28 cellular contexts compared by ENCODE assay signal in genomic region chr1:207887542-207887941, GRCh38. TPM values are rescaled to one million over a fixed set of nuclear protein-coding genes. Genes with fewer than 3 reads are reported as not detected.
DNase-seq lines count a peak whose midpoint lies in the region; ATAC-seq, FAIRE-seq and TF ChIP-seq lines count a peak whose summit lies in the region.
"Had no signal": no experiment of that assay in that cellular context is flagged by ENCODE, and none has a peak within 500 bp of the region (broad histone marks: within the 10 kb centered on the region; RNA-seq: fewer than 3 reads in every experiment).

No MANE protein-coding gene starts in this region.

- H3K4me3 ChIP-seq in IMR-90 (ENCODE audit: insufficient read depth, low read depth, low read length), result no peak overlapping the region
- H3K4me3 ChIP-seq in H1 (ENCODE audit: extremely low read depth in 1 of 4, insufficient read depth in 2 of 4, low read depth in 3 of 4, low read length in 4 of 4), result no peak overlapping the region
- H3K4me3 ChIP-seq in mesendoderm (ENCODE audit: low read length), result no peak overlapping the region
- no peak overlapping the region for H3K4me3 ChIP-seq in tibial artery
- no peak overlapping the region for H3K4me3 ChIP-seq in Karpas-422 (ENCODE audit: low read length)
- H3K4me3 ChIP-seq: prostate gland had no signal

- TF ChIP-seq POLR2A in IMR-90 (IDR thresholded peaks at IDR 0.05; ENCODE audit: low read depth, low read length), result no peak
- TF ChIP-seq POLR2A in H1 (IDR thresholded peaks at IDR 0.05; ENCODE audit: control extremely low read depth in 1 of 2, low read depth in 2 of 2, low read length in 2 of 2), result no peak
- no peak for TF ChIP-seq POLR2A in GM12891 (IDR thresholded peaks at IDR 0.05; ENCODE audit: low read depth, low read length)

- H3K9me2 ChIP-seq in Karpas-422 (replicated peaks; ENCODE audit: insufficient read depth, low read length), result no peaks in the 10 kb centered on the region

- no peak overlapping the region for H2BK15ac ChIP-seq in IMR-90 (ENCODE audit: low read depth, low read length)
- H2BK15ac ChIP-seq in H1 (ENCODE audit: low read length), result no peak overlapping the region
- H2BK15ac ChIP-seq in mesendoderm (replicated peaks; ENCODE audit: low read depth), result no peak overlapping the region

- peak overlapping the region; percentile 79; the same call in 1 of the 2 replicates for H2BK12ac ChIP-seq in H1 (ENCODE audit: low read depth, low read length)

- H2AK9ac ChIP-seq in IMR-90 (replicated peaks; ENCODE audit: low read depth, low read length, poor library complexity), result no peak overlapping the region

- H3K14ac ChIP-seq in IMR-90 (replicated peaks; ENCODE audit: low read depth, low read length) (no peak overlapping the region), H1 (ENCODE audit: insufficient read length) (no peak overlapping the region)

- H3K4me1 ChIP-seq in IMR-90 (ENCODE audit: control insufficient read depth, insufficient read depth, low read length) (peaks cover 12% of the 10 kb centered on the region), H1 (replicated peaks in 1 of 4; ENCODE audit: control insufficient read depth in 3 of 4, insufficient read depth in 4 of 4, low read length in 3 of 4) (no peaks in the 10 kb centered on the region; a peak in 1 of 7 replicates), mesendoderm (ENCODE audit: control insufficient read depth, low read depth, low read length) (no peaks in the 10 kb centered on the region), tibial artery (peaks cover 4 to 52% (median 43%) of the 10 kb centered on the region in 4 donors), Karpas-422 (ENCODE audit: low read length) (peaks cover 14% of the 10 kb centered on the region)
- H3K4me1 ChIP-seq: prostate gland had no signal

- intact Hi-C loops in IMR-90 (cut with micrococcal nuclease) (loop anchor here (5.0 to 10.0 kb wide), 2 partner anchors 207 to 360 kb away; no protein-coding TSS in a partner anchor), tibial artery (cut with DNase I; ENCODE audit: low total_unique reads) (loop anchor here (10.0 kb wide), 1 partner anchor 357 kb away; the partner anchor contains the start of gene PLXNA2)

- H3K27me3 ChIP-seq in IMR-90 (ENCODE audit: control insufficient read depth, insufficient read depth, low read length) (0 out of 2 replicates have a peak, but pooled peaks cover 2% of the 10 kb centered on the region), H1 (replicated peaks in 1 of 4; ENCODE audit: control insufficient read depth in 3 of 4, extremely low read depth in 1 of 4, insufficient read depth in 3 of 4, low read length in 3 of 4) (no peaks in the 10 kb centered on the region; a peak in 2 of 7 replicates), mesendoderm (ENCODE audit: insufficient read depth, low read length, poor library complexity) (no peaks in the 10 kb centered on the region), tibial artery (no peaks in the 10 kb centered on the region), Karpas-422 (ENCODE audit: low read length) (no peaks in the 10 kb centered on the region)

- H3K56ac ChIP-seq in IMR-90 (ENCODE audit: extremely low read depth, insufficient read depth, low read length), result no peak overlapping the region
- no peak overlapping the region for H3K56ac ChIP-seq in H1 (replicated peaks; ENCODE audit: insufficient read length, low read depth, low read length)
- peak overlapping the region; percentile 2 for H3K56ac ChIP-seq in mesendoderm (ENCODE audit: low read length)

- H2AK5ac ChIP-seq in IMR-90 (ENCODE audit: low read depth, low read length), result no peak overlapping the region
- no peak overlapping the region for H2AK5ac ChIP-seq in H1 (ENCODE audit: low read depth, low read length)
- no peak overlapping the region for H2AK5ac ChIP-seq in mesendoderm (ENCODE audit: low read length)

- DNase-seq in IMR-90, result no peak
- DNase-seq in H1 (ENCODE audit: low read depth in 1 of 2, low spot score in 2 of 2), result no peak
- no peak for DNase-seq in mesendoderm
- DNase-seq in tibial artery, result no peak
- DNase-seq in Karpas-422, result no peak
- no peak for DNase-seq in GM12891 (ENCODE audit: insufficient read length, low spot score)
- DNase-seq: activated CD4-positive, alpha-beta T cell treated with anti-CD3 and anti-CD28 coated beads for 36 hours; activated CD8-positive, alpha-beta T cell treated with anti-CD3 and anti-CD28 coated beads for 36 hours; activated naive CD4-positive, alpha-beta T cell treated with anti-CD3 and anti-CD28 coated beads, Interleukin-2, amount 50 U/mL, for 16 hours; amygdala; COR-L47; DMS53; hypothalamus; immature natural killer cell; left colon; naive thymus-derived CD4-positive, alpha-beta T cell; NCI-H1092; NCI-H1694; NCI-H748 treated with DMSO at 0.1 percent for 48 hours; SIG-M5; stimulated activated naive B cell treated with anti-CD40 and anti-IgM and Interleukin-4, amounts not matched to agents 10 μg/mL and 1 μg/mL and 100 μg/mL, for 72 hours had no signal

- no peak overlapping the region for H3K4me2 ChIP-seq in IMR-90 (ENCODE audit: low read depth, low read length)
- no peak overlapping the region for H3K4me2 ChIP-seq in H1 (ENCODE audit: insufficient read depth in 1 of 2, low read depth in 2 of 2, low read length in 2 of 2)
- no peak overlapping the region for H3K4me2 ChIP-seq in mesendoderm (ENCODE audit: low read length)
- H3K4me2 ChIP-seq in Karpas-422 (ENCODE audit: low read depth, low read length, poor library complexity, severe bottlenecking), result no peak overlapping the region

- POLR2A ChIA-PET in IMR-90 (lab: Charles Lee; ENCODE audit: unreplicated experiment), result no interaction called here
- POLR2A ChIA-PET in H1 (lab: Charles Lee; ENCODE audit: partially characterized antibody), result interaction anchor here (0.9 kb wide), 1 partner anchor 75 kb away, joined by 3 read pairs; no protein-coding TSS in a partner anchor

- in situ Hi-C loops in IMR-90 (cut with MboI; ENCODE audit: low sequenced_read_pairs), result no loop called here

- H3K18ac ChIP-seq in IMR-90 (ENCODE audit: low read depth, low read length) (no peak overlapping the region), H1 (ENCODE audit: extremely low read depth, low read length) (no peak overlapping the region), mesendoderm (ENCODE audit: low read length) (no peak overlapping the region)

- H2BK20ac ChIP-seq in IMR-90 (ENCODE audit: low read depth, low read length) (no peak overlapping the region), H1 (ENCODE audit: low read length) (no peak overlapping the region)

- H4K5ac ChIP-seq in IMR-90 (ENCODE audit: low read depth, low read length), result no peak overlapping the region
- H4K5ac ChIP-seq in H1 (ENCODE audit: insufficient read length, low read depth, low read length), result no peak overlapping the region
- H4K5ac ChIP-seq in mesendoderm (ENCODE audit: low read length), result no peak overlapping the region

- H3K9me3 ChIP-seq in IMR-90 (ENCODE audit: control insufficient read depth, insufficient read depth, low read length) (no peaks in the 10 kb centered on the region), H1 (ENCODE audit: insufficient read depth in 2 of 2, low read depth in 1 of 2, low read length in 1 of 2) (no peaks in the 10 kb centered on the region), tibial artery (no peaks in the 10 kb centered on the region), Karpas-422 (ENCODE audit: low read length) (no peaks in the 10 kb centered on the region)
- H3K9me3 ChIP-seq: prostate gland had no signal

- TF ChIP-seq RAD21 in IMR-90 (IDR thresholded peaks at IDR 0.05; ENCODE audit: low read length) (no peak), H1 (IDR thresholded peaks at IDR 0.05 in 1 of 2, conservative IDR thresholded peaks at IDR 0.05 in 1 of 2; ENCODE audit: low read depth in 2 of 2, low read length in 2 of 2) (no peak)

- H3K23ac ChIP-seq in IMR-90 (ENCODE audit: low read depth, low read length) (no peak overlapping the region), H1 (ENCODE audit: insufficient read length) (no peak overlapping the region), mesendoderm (ENCODE audit: low read length) (no peak overlapping the region)

- WGBS in IMR-90 (ENCODE audit: extremely low coverage in 2 of 2, insufficient read length in 1 of 2), 2 experiments, result 79% methylated on average over 12 of the region's 14 CpGs; no CpG with 5 or more reads in 1 of the 2 experiments
- 92% methylated on average over 14 of the region's 14 CpGs; no CpG with 5 or more reads in 1 of the 2 experiments for WGBS in H1 (ENCODE audit: extremely low coverage in 1 of 2, insufficient coverage in 1 of 2, insufficient read length in 1 of 2, insufficient replicate concordance in 2 of 2, low coverage in 1 of 2, low lambda C conversion rate in 2 of 2, missing lambda C conversion rate in 1 of 2), 2 experiments
- WGBS in mesendoderm (ENCODE audit: extremely low coverage, insufficient coverage, low lambda C conversion rate), result no CpG with 5 or more reads among the region's 14 CpGs

- H4K91ac ChIP-seq in IMR-90 (ENCODE audit: insufficient read depth, low read depth, low read length) (no peak overlapping the region), H1 (replicated peaks; ENCODE audit: insufficient read length, low read length) (no peak overlapping the region)

- FAIRE-seq in H1 (lab: Jason Lieb, UNC), result no peak
- FAIRE-seq in GM12891 (lab: Jason Lieb, UNC), result no peak

- H3K9ac ChIP-seq in IMR-90 (ENCODE audit: low read depth, low read length) (no peak overlapping the region), H1 (replicated peaks in 1 of 4; ENCODE audit: extremely low read depth in 1 of 4, low read depth in 3 of 4, low read length in 3 of 4) (no peak overlapping the region), mesendoderm (ENCODE audit: low read length) (no peak overlapping the region), Karpas-422 (ENCODE audit: low read length) (no peak overlapping the region)

- no peak overlapping the region for H2BK120ac ChIP-seq in IMR-90 (ENCODE audit: low read depth, low read length)
- H2BK120ac ChIP-seq in H1 (replicated peaks; ENCODE audit: low read depth, low read length), result no peak overlapping the region
- H2BK120ac ChIP-seq in mesendoderm (ENCODE audit: low read depth, low read length), result no peak overlapping the region

- H3K4ac ChIP-seq in IMR-90 (ENCODE audit: low read depth, low read length), result no peak overlapping the region; the same call in 1 of the 2 replicates
- H3K4ac ChIP-seq in H1 (replicated peaks; ENCODE audit: insufficient read length, low read depth, low read length), result no peak overlapping the region
- no peak overlapping the region for H3K4ac ChIP-seq in mesendoderm (ENCODE audit: low read depth, low read length)

- no peak for TF ChIP-seq EP300 in H1 (IDR thresholded peaks at IDR 0.05; ENCODE audit: borderline replicate concordance in 1 of 2, low read depth in 2 of 2, low read length in 2 of 2)

- BruUV-seq in IMR-90 (replicated peaks; lab: Mats Ljungman, UMichigan), result no TSS peak

- ATAC-seq in IMR-90 (ENCODE audit: low read depth) (no peak), HG03520 (IDR thresholded peaks at IDR 0.05; ENCODE audit: unreplicated experiment) (no peak)
- ATAC-seq: activated CD4-positive, alpha-beta T cell treated with anti-CD3 and anti-CD28 coated beads for 36 hours; activated CD8-positive, alpha-beta T cell treated with anti-CD3 and anti-CD28 coated beads for 36 hours; activated T-helper 17 cell treated with anti-CD3 and anti-CD28 coated beads, Interleukin-2, amount 50 U/mL, for 72 hours; left colon; naive thymus-derived CD4-positive, alpha-beta T cell; Panc1; stimulated activated naive B cell treated with anti-CD40 and anti-IgM and Interleukin-4, amounts not matched to agents 10 μg/mL and 1 μg/mL and 100 μg/mL, for 72 hours had no signal

- no peak for TF ChIP-seq CTCF in IMR-90 (conservative IDR thresholded peaks at IDR 0.05; ENCODE audit: low read depth, low read length)
- no peak for TF ChIP-seq CTCF in H1 (IDR thresholded peaks at IDR 0.05; ENCODE audit: control extremely low read depth in 1 of 3, insufficient read depth in 1 of 3, low read depth in 1 of 3, low read length in 3 of 3)
- TF ChIP-seq CTCF in tibial artery (IDR thresholded peaks at IDR 0.05), result no peak

- H2AFZ ChIP-seq in IMR-90 (replicated peaks; ENCODE audit: low read length, poor library complexity) (peak overlapping the region; percentile 5), H1 (ENCODE audit: low read length) (0 out of 2 replicates have a peak overlapping the region, but pooled peaks have one; percentile 9), Karpas-422 (ENCODE audit: low read length) (no peak overlapping the region)

- no peaks in the 10 kb centered on the region for H3K23me2 ChIP-seq in H1 (ENCODE audit: low read depth, low read length)

- dilution Hi-C loops in IMR-90 (cut with HindIII; ENCODE audit: low sequenced_read_pairs, unreplicated experiment), result no loop called here

- H2BK5ac ChIP-seq in IMR-90 (ENCODE audit: low read depth, low read length, poor library complexity, severe bottlenecking) (no peak overlapping the region), H1 (ENCODE audit: low read depth, low read length) (no peak overlapping the region; the same call in 1 of the 2 replicates), mesendoderm (ENCODE audit: low read length) (no peak overlapping the region)

- H4K20me1 ChIP-seq in IMR-90 (ENCODE audit: insufficient read depth, low read length) (no peaks in the 10 kb centered on the region), H1 (replicated peaks in 1 of 2; ENCODE audit: control insufficient read depth in 1 of 2, insufficient read depth in 2 of 2, low read length in 2 of 2) (no peaks in the 10 kb centered on the region), Karpas-422 (ENCODE audit: insufficient read depth, low read depth, low read length) (no peaks in the 10 kb centered on the region)

- no peak overlapping the region for H4K8ac ChIP-seq in IMR-90 (ENCODE audit: low read depth in 2 of 2, low read length in 2 of 2)
- H4K8ac ChIP-seq in H1 (ENCODE audit: extremely low read depth, insufficient read depth, low read length), result no peak overlapping the region; the same call in 1 of the 2 replicates
- H4K8ac ChIP-seq in mesendoderm (ENCODE audit: low read depth, low read length), result no peak overlapping the region

- CTCF ChIA-PET in IMR-90 (lab: Yijun Ruan, JAX) (interaction anchor here (5.3 kb wide), 1 partner anchor 76 kb away, joined by 69 read pairs; no protein-coding TSS in a partner anchor), H1 (lab: Charles Lee; ENCODE audit: partially characterized antibody) (interaction anchor here (0.7 to 10.0 kb wide), 22 partner anchors 10 to 322 kb away, joined by 3 to 223 read pairs (median 18); no protein-coding TSS in a partner anchor)

- H3K36me3 ChIP-seq in IMR-90 (ENCODE audit: control insufficient read depth, insufficient read depth, low read length) (no peaks in the 10 kb centered on the region), H1 (ENCODE audit: control insufficient read depth in 2 of 4, insufficient read depth in 4 of 4, low read length in 3 of 4) (no peaks in the 10 kb centered on the region), mesendoderm (ENCODE audit: control insufficient read depth, insufficient read depth, low read length) (no peaks in the 10 kb centered on the region), tibial artery (no peaks in the 10 kb centered on the region), Karpas-422 (ENCODE audit: insufficient read depth, low read length) (no peaks in the 10 kb centered on the region)
- H3K36me3 ChIP-seq: prostate gland had no signal

- H3K27ac ChIP-seq in IMR-90 (ENCODE audit: insufficient read depth, low read length), result no peak overlapping the region
- H3K27ac ChIP-seq in H1 (ENCODE audit: low read depth, low read length), result no peak overlapping the region
- H3K27ac ChIP-seq in mesendoderm (ENCODE audit: low read depth, low read length), result no peak overlapping the region
- peak overlapping the region; percentile 10 to 80 for H3K27ac ChIP-seq in tibial artery
- no peak overlapping the region for H3K27ac ChIP-seq in Karpas-422 (ENCODE audit: low read length)
- H3K27ac ChIP-seq: C4-2B had no signal

- H3K9me1 ChIP-seq in IMR-90 (ENCODE audit: insufficient read depth, low read length), result peaks cover 9% of the 10 kb centered on the region

- H3K79me1 ChIP-seq in IMR-90 (ENCODE audit: low read depth in 1 of 2, low read length in 2 of 2), result no peaks in the 10 kb centered on the region
- no peaks in the 10 kb centered on the region for H3K79me1 ChIP-seq in H1 (ENCODE audit: low read depth, low read length)
- H3K79me1 ChIP-seq in mesendoderm (ENCODE audit: low read length), result no peaks in the 10 kb centered on the region

- no peaks in the 10 kb centered on the region for H3K79me2 ChIP-seq in H1 (ENCODE audit: control insufficient read depth in 1 of 2, insufficient read depth in 2 of 2, low read length in 2 of 2)
- H3K79me2 ChIP-seq in mesendoderm (ENCODE audit: control insufficient read depth, insufficient read depth, low read length), result no peaks in the 10 kb centered on the region
- H3K79me2 ChIP-seq in Karpas-422 (ENCODE audit: low read length), result no peaks in the 10 kb centered on the region

RNA-seq across cellular contexts. Expression of gene CD34, which starts 23.4 kb away (rescaled TPM):
- under 0.01 TPM in 1 of 2 replicates, not detected in the other for total RNA-seq in IMR-90 (2012; rRNA removed)
- 0.14 and 0.16 TPM in 2 replicates for polyA plus RNA-seq in IMR-90 (2012; rRNA removed)
- 0.10 and 0.11 TPM in 2 replicates for polyA plus RNA-seq in IMR-90 (2012; cell fraction: cytosol; rRNA removed)
- polyA plus RNA-seq in IMR-90 (2012; cell fraction: nucleus; rRNA removed; ENCODE audit: low replicate concordance), result 0.04 and 0.10 TPM in 2 replicates
- 0.39 and 0.46 TPM in 2 replicates for total RNA-seq in H1 (2021; fragmentation: NEBNext Ultra II Directional; extraction: Animal tissue kit (Norgen Biotek cat#: 25700))
- polyA plus RNA-seq in H1 (2011; rRNA removed), result 0.50 and 0.54 TPM in 2 replicates
- polyA plus RNA-seq in H1 (2011; cell fraction: cytosol; rRNA removed), result 0.47 TPM
- 0.46 TPM for polyA plus RNA-seq in H1 (2011; cell fraction: nucleus; rRNA removed)
- 0.24 to 0.45 TPM (median 0.36 TPM) in 4 replicates for polyA plus RNA-seq in H1 (2012, experiment 1 of 2)
- polyA plus RNA-seq in H1 (2012, experiment 2 of 2), result 0.35 TPM
- polyA plus RNA-seq in H1 (2013, experiment 1 of 2), result 0.30 TPM
- polyA plus RNA-seq in H1 (2013, experiment 2 of 2), result 0.26 TPM
- polyA minus RNA-seq in H1 (2011; rRNA and poly(A)+ RNA removed), result 0.44 and 0.61 TPM in 2 replicates
- not detected for polyA minus RNA-seq in H1 (2011; cell fraction: cytosol; rRNA and poly(A)+ RNA removed)
- 0.50 TPM for polyA minus RNA-seq in H1 (2011; cell fraction: nucleus; rRNA and poly(A)+ RNA removed)
- 0.04 TPM for polyA plus RNA-seq in mesendoderm (2013, experiment 1 of 2)
- polyA plus RNA-seq in mesendoderm (2013, experiment 2 of 2), result 0.06 TPM
- total RNA-seq in Karpas-422 (2014; rRNA removed; shearing (Covaris generic); ENCODE audit: low replicate concordance), result 0.04 TPM in 1 of 2 replicates, not detected in the other
- not detected for polyA plus RNA-seq in GM12891 (2012; ENCODE audit: low read depth, missing spikeins)
- total RNA-seq: G401 had no signal
- polyA plus RNA-seq: IgD-negative memory B cell; immature natural killer cell; naive thymus-derived CD4-positive, alpha-beta T cell had no signal

Comparison
In these comparisons a context has a peak if more than half of its experiments do, and no peak if none do; other contexts are left out.
1. H3K27ac ChIP-seq: peak in tibial artery (2 of 2); none in IMR-90 (single experiment), H1 (single experiment), mesendoderm (single experiment) and Karpas-422 (single experiment).